8 cellular contexts compared by ENCODE assay signal in genomic region chr20:41135888-41136243, GRCh38. TPM values are rescaled to one million over a fixed set of nuclear protein-coding genes. Genes with fewer than 3 reads are reported as not detected.
A peak's percentile ranks its signal among the peaks of the same experiment; 100 is the strongest.
DNase-seq lines count a peak whose midpoint lies in the region; ATAC-seq and TF ChIP-seq lines count a peak whose summit lies in the region.
"Had no signal": no experiment of that assay in that cellular context is flagged by ENCODE, and none has a peak within 500 bp of the region (broad histone marks: within the 10 kb centered on the region; RNA-seq: fewer than 3 reads in every experiment).

No MANE protein-coding gene starts in this region.

- TF ChIP-seq CTCF in CD4-positive, alpha-beta T cell (IDR thresholded peaks at IDR 0.05): no peak

- H3K27ac Mint-ChIP-seq in CD4-positive, alpha-beta T cell: peak overlapping the region; percentile 91
- H3K27ac Mint-ChIP-seq in natural killer cell treated with Interleukin-12 subunit alpha and Interleukin-12 subunit beta and Interleukin-15 and Interleukin-18, amount 100 ng/mL, for 72 hours: peak overlapping the region; percentile 26 to 77

- peak overlapping the region; percentile 94; the same call in 1 of the 2 replicates for H3K4me3 ChIP-seq in HUES64 (ENCODE audit: low read length)

- H3K9me3 ChIP-seq in CD4-positive, alpha-beta T cell (ENCODE audit: control insufficient read depth, low read length): no peaks in the 10 kb centered on the region
- H3K9me3 ChIP-seq in HUES64 (ENCODE audit: insufficient read depth, low read depth, low read length): no peaks in the 10 kb centered on the region

- no peaks in the 10 kb centered on the region for H3K27me3 Mint-ChIP-seq in CD4-positive, alpha-beta T cell
- no peaks in the 10 kb centered on the region for H3K27me3 Mint-ChIP-seq in natural killer cell treated with Interleukin-12 subunit alpha and Interleukin-12 subunit beta and Interleukin-15 and Interleukin-18, amount 100 ng/mL, for 72 hours

- intact Hi-C loops in CD4-positive, alpha-beta T cell (cut with DNase I, micrococcal nuclease): loop anchor here (1.0 to 10.0 kb wide), 6 partner anchors 36 to 559 kb away; partner anchors contain the start of gene LPIN3 (in 2 of the 2)

- no peak overlapping the region for H3K9ac ChIP-seq in HUES64 (ENCODE audit: low read depth, low read length)

- H3K36me3 ChIP-seq in HUES64 (ENCODE audit: insufficient read depth, low read length): peaks cover 10% of the 10 kb centered on the region; the same call in 1 of the 2 replicates

- peak overlapping the region; percentile 95 for H3K4me3 Mint-ChIP-seq in CD4-positive, alpha-beta T cell
- peak overlapping the region; percentile 92 for H3K4me3 Mint-ChIP-seq in natural killer cell treated with Interleukin-12 subunit alpha and Interleukin-12 subunit beta and Interleukin-15 and Interleukin-18, amount 100 ng/mL, for 72 hours

- H3K27ac ChIP-seq in CD4-positive, alpha-beta T cell (ENCODE audit: low read depth, low read length): no peak overlapping the region
- H3K27ac ChIP-seq in HUES64 (ENCODE audit: low read depth, low read length) (no peak overlapping the region; the same call in 1 of the 2 replicates), angular gyrus (ENCODE audit: low read depth, low read length) (peak overlapping the region; percentile 88)

- 100% methylated on average over 1 of the region's 1 CpG for WGBS in HUES64

- H3K36me3 Mint-ChIP-seq in CD4-positive, alpha-beta T cell (ENCODE audit: low read depth): peaks cover 20% of the 10 kb centered on the region
- no peaks in the 10 kb centered on the region for H3K36me3 Mint-ChIP-seq in natural killer cell treated with Interleukin-12 subunit alpha and Interleukin-12 subunit beta and Interleukin-15 and Interleukin-18, amount 100 ng/mL, for 72 hours

- no peak for DNase-seq in CD4-positive, alpha-beta T cell
- DNase-seq in natural killer cell treated with Interleukin-12 subunit alpha and Interleukin-12 subunit beta and Interleukin-15 and Interleukin-18, amount 100 ng/mL, for 72 hours (ENCODE audit: low spot score): no peak
- no peak for DNase-seq in kidney glomerular epithelial cell (lab: John Stamatoyannopoulos, UW)
- no peak for DNase-seq in NCI-H2081 (lab: John Stamatoyannopoulos, UW)
- no peak for DNase-seq in COR-L47 (lab: John Stamatoyannopoulos, UW)
- DNase-seq: NCI-H1436 treated with DMSO at 0.1 percent for 48 hours had no signal

- no peaks in the 10 kb centered on the region for H3K9me3 Mint-ChIP-seq in CD4-positive, alpha-beta T cell
- no peaks in the 10 kb centered on the region for H3K9me3 Mint-ChIP-seq in natural killer cell treated with Interleukin-12 subunit alpha and Interleukin-12 subunit beta and Interleukin-15 and Interleukin-18, amount 100 ng/mL, for 72 hours

- ATAC-seq in CD4-positive, alpha-beta T cell (ENCODE audit: poor library complexity): no peak
- no peak for ATAC-seq in natural killer cell treated with Interleukin-12 subunit alpha and Interleukin-12 subunit beta and Interleukin-15 and Interleukin-18, amount 100 ng/mL, for 72 hours

- CTCF ChIA-PET in CD4-positive, alpha-beta T cell (lab: Charles Lee): interaction anchor here (0.8 to 6.9 kb wide), 20 partner anchors 9 to 207 kb away, joined by 3 to 66 read pairs (median 5); no protein-coding TSS in a partner anchor

- no peaks in the 10 kb centered on the region for H3K27me3 ChIP-seq in CD4-positive, alpha-beta T cell (ENCODE audit: control insufficient read depth, insufficient read depth, low read length)
- H3K27me3 ChIP-seq in HUES64 (ENCODE audit: insufficient read depth, low read length): peaks cover 11% of the 10 kb centered on the region

- POLR2A ChIA-PET in CD4-positive, alpha-beta T cell (lab: Charles Lee): interaction anchor here (1.0 to 14.5 kb wide), 8 partner anchors 14 to 209 kb away, joined by 4 to 403 read pairs (median 8); no protein-coding TSS in a partner anchor

- H3K4me1 ChIP-seq in HUES64 (ENCODE audit: insufficient read depth, low read length): peaks cover 37% of the 10 kb centered on the region

- peaks cover 59% of the 10 kb centered on the region for H3K4me1 Mint-ChIP-seq in CD4-positive, alpha-beta T cell (ENCODE audit: low read depth)
- peaks cover 44 to 46% of the 10 kb centered on the region in 2 donors for H3K4me1 Mint-ChIP-seq in natural killer cell treated with Interleukin-12 subunit alpha and Interleukin-12 subunit beta and Interleukin-15 and Interleukin-18, amount 100 ng/mL, for 72 hours (ENCODE audit: low read depth in 2 of 2)

RNA-seq across cellular contexts. Expression of gene PLCG1, which starts 1.5 kb away (rescaled TPM):
- 100 to 1,000 TPM; 387 to 404 TPM for total RNA-seq in CD4-positive, alpha-beta T cell
- 94.4 TPM for polyA plus RNA-seq in HUES64 (2013, experiment 1 of 2)
- 119 TPM for polyA plus RNA-seq in HUES64 (2013, experiment 2 of 2)
- total RNA-seq in natural killer cell treated with Interleukin-12 subunit alpha and Interleukin-12 subunit beta and Interleukin-15 and Interleukin-18, amount 100 ng/mL, for 72 hours: 100 to 1,000 TPM in 1 of 2 donors, 10 to 100 TPM in 1; 54.6 to 114 TPM
